ENCODE assay signal across 20 cellular contexts in the genomic region with DNA sequence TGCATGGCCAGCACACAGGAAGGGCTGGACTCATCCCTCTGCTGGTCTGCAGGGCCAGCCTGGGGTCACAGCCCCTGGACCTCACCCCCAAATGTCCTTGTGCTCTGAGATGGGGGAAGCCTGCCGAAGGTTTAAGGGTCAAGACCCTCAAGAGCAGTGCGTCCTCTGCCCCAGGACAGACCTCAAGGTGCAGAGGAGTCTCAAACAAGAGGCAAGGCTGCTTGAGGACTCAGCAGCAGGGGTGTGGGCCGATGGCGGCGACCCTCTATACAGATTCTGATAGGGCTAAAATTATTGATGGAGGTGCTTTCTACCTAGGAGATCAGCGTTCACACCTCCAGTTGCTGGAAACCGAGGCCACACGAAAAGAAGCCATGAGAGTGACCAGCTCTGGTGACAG.
DNase-seq lines count a peak whose midpoint lies in the region; TF ChIP-seq lines count a peak whose summit lies in the region.
"Had no signal": no experiment of that assay in that cellular context is flagged by ENCODE, and none has a peak within 500 bp of the region (broad histone marks: within the 10 kb centered on the region; RNA-seq: fewer than 3 reads in every experiment).

No MANE protein-coding gene starts in this region.

- no peaks in the 10 kb centered on the region for H3K9me3 Mint-ChIP-seq in MCF 10A (ENCODE audit: unreplicated experiment)
- H3K9me3 Mint-ChIP-seq: activated naive CD4-positive, alpha-beta T cell treated with anti-CD3 and anti-CD28 coated beads, Interleukin-2, amount 50 U/mL, for 72 hours had no signal

- H3K36me3 ChIP-seq in breast epithelium (no peaks in the 10 kb centered on the region), neuronal stem cell (replicated peaks in 1 of 2; ENCODE audit: control insufficient read depth in 2 of 2, insufficient read depth in 2 of 2, low read length in 2 of 2) (peaks cover 22 to 75% of the 10 kb centered on the region in 2 donors), tibial artery (peaks cover 0 to 24% (median 12%) of the 10 kb centered on the region in 3 donors), uterus (no peaks in the 10 kb centered on the region)

- no peaks in the 10 kb centered on the region for H3K9me3 ChIP-seq in breast epithelium
- peaks cover 19 to 27% of the 10 kb centered on the region in 2 donors for H3K9me3 ChIP-seq in neuronal stem cell (replicated peaks in 1 of 2; ENCODE audit: control insufficient read depth in 2 of 2, insufficient read depth in 1 of 2, low read depth in 1 of 2, low read length in 2 of 2)
- H3K9me3 ChIP-seq in tibial artery = no peaks in the 10 kb centered on the region
- H3K9me3 ChIP-seq in uterus = no peaks in the 10 kb centered on the region

- WGBS in neuronal stem cell (ENCODE audit: extremely low coverage in 2 of 2, insufficient read length in 2 of 2, insufficient replicate concordance in 1 of 2), 2 donors = no CpG with 5 or more reads among the region's 8 CpGs

- no peak overlapping the region for H4K91ac ChIP-seq in neuronal stem cell (ENCODE audit: low read depth, low read length, poor library complexity)

- BruUV-seq in MCF 10A (replicated peaks; lab: Mats Ljungman, UMichigan) = no TSS peak

- H3K27me3 ChIP-seq in breast epithelium (no peaks in the 10 kb centered on the region), dorsolateral prefrontal cortex (no peaks in the 10 kb centered on the region), neuronal stem cell (ENCODE audit: control insufficient read depth in 3 of 3, insufficient read depth in 3 of 3, low read depth in 1 of 3, low read length in 3 of 3) (no peaks in the 10 kb centered on the region), tibial artery (no peaks in the 10 kb centered on the region), uterus (no peaks in the 10 kb centered on the region)

- peak overlapping the region; percentile 43 for H3K4ac ChIP-seq in neuronal stem cell (ENCODE audit: low read length)

- H3K4me2 ChIP-seq in neuronal stem cell (ENCODE audit: insufficient read depth, low read length, poor library complexity, severe bottlenecking) = no peak overlapping the region

- no peak overlapping the region for H2BK15ac ChIP-seq in neuronal stem cell (ENCODE audit: low read length)

- no peak for TF ChIP-seq POLR2A in breast epithelium (IDR thresholded peaks at IDR 0.05)
- no peak for TF ChIP-seq POLR2A in uterus (IDR thresholded peaks at IDR 0.05)

- no peak overlapping the region for H2AFZ ChIP-seq in neuronal stem cell (ENCODE audit: low read length)

- POLR2A ChIA-PET in MCF 10A (lab: Yijun Ruan, JAX) = no interaction called here

- intact Hi-C loops in MCF 10A (cut with micrococcal nuclease) = no loop called here
- intact Hi-C loops in breast epithelium (cut with DNase I; ENCODE audit: low total_unique reads) = no loop called here
- intact Hi-C loops in dorsolateral prefrontal cortex (cut with DNase I) = no loop called here
- intact Hi-C loops in tibial artery (cut with DNase I; ENCODE audit: low total_unique reads) = no loop called here
- intact Hi-C loops in uterus (cut with DNase I; ENCODE audit: low total_unique reads) = no loop called here

- H3K23ac ChIP-seq in neuronal stem cell (ENCODE audit: low read depth, low read length, poor library complexity) = no peak overlapping the region

- no peak overlapping the region for H4K8ac ChIP-seq in neuronal stem cell (ENCODE audit: low read depth, low read length)

- no peak overlapping the region for H2AK5ac ChIP-seq in neuronal stem cell (ENCODE audit: low read depth, low read length)

- H3K14ac ChIP-seq in neuronal stem cell (ENCODE audit: low read length) = no peak overlapping the region

- no peaks in the 10 kb centered on the region for H3K4me1 Mint-ChIP-seq in MCF 10A (ENCODE audit: insufficient read depth, unreplicated experiment)

- H3K36me3 Mint-ChIP-seq in MCF 10A (ENCODE audit: insufficient read depth, unreplicated experiment) = peaks cover 54% of the 10 kb centered on the region
- H3K36me3 Mint-ChIP-seq: activated naive CD4-positive, alpha-beta T cell treated with anti-CD3 and anti-CD28 coated beads, Interleukin-2, amount 50 U/mL, for 72 hours had no signal

- no peak overlapping the region for H3K9ac ChIP-seq in neuronal stem cell (ENCODE audit: low read depth, low read length, poor library complexity)

- peak overlapping the region; percentile 11 for H3K27ac Mint-ChIP-seq in MCF 10A (ENCODE audit: low read depth, unreplicated experiment)
- H3K27ac Mint-ChIP-seq: activated naive CD4-positive, alpha-beta T cell treated with anti-CD3 and anti-CD28 coated beads, Interleukin-2, amount 50 U/mL, for 72 hours; stimulated activated naive B cell treated with anti-CD40 and anti-IgM and Interleukin-4, amounts not matched to agents 10 μg/mL and 1 μg/mL and 100 μg/mL, for 72 hours had no signal

- H3K4me3 ChIP-seq in breast epithelium = no peak overlapping the region
- peak overlapping the region in 7 of 59 donors; percentile 24 to 61 (median 49) for H3K4me3 ChIP-seq in dorsolateral prefrontal cortex
- no peak overlapping the region for H3K4me3 ChIP-seq in neuronal stem cell (ENCODE audit: low read length in 2 of 2)
- no peak overlapping the region for H3K4me3 ChIP-seq in tibial artery
- no peak overlapping the region for H3K4me3 ChIP-seq in uterus

- H3K27ac ChIP-seq in breast epithelium (no peak overlapping the region), dorsolateral prefrontal cortex (peak overlapping the region in 48 of 59 donors; percentile 5 to 90 (median 71)), neuronal stem cell (replicated peaks; ENCODE audit: low read length) (no peak overlapping the region), tibial artery (peak overlapping the region; percentile 85 to 90), uterus (no peak overlapping the region)

- no peak overlapping the region for H2BK120ac ChIP-seq in neuronal stem cell (ENCODE audit: low read depth, low read length)

- peaks cover 0 to 2% of the 10 kb centered on the region in 2 donors for H3K4me1 ChIP-seq in breast epithelium
- H3K4me1 ChIP-seq in neuronal stem cell (ENCODE audit: control insufficient read depth in 2 of 2, insufficient read depth in 1 of 2, low read depth in 1 of 2, low read length in 2 of 2) = peaks cover 0 to 3% of the 10 kb centered on the region in 2 donors
- H3K4me1 ChIP-seq in tibial artery = peaks cover 0 to 100% (median 91%) of the 10 kb centered on the region in 4 donors
- peaks cover 0 to 4% of the 10 kb centered on the region in 2 donors for H3K4me1 ChIP-seq in uterus

- TF ChIP-seq CTCF in MCF 10A (IDR thresholded peaks at IDR 0.05; ENCODE audit: unreplicated experiment) (no peak), breast epithelium (IDR thresholded peaks at IDR 0.05) (no peak), dorsolateral prefrontal cortex (IDR thresholded peaks at IDR 0.05 in 54 of 56, conservative IDR thresholded peaks at IDR 0.05 in 2 of 56; ENCODE audit: low read depth in 1 of 56, partially characterized antibody in 56 of 56) (no peak), tibial artery (IDR thresholded peaks at IDR 0.05) (no peak), uterus (IDR thresholded peaks at IDR 0.05) (no peak)

- no peak overlapping the region for H2BK12ac ChIP-seq in neuronal stem cell (ENCODE audit: low read length)

- peaks cover 43% of the 10 kb centered on the region for H3K79me1 ChIP-seq in neuronal stem cell (ENCODE audit: low read depth, low read length)

- CTCF ChIA-PET in MCF 10A (lab: Yijun Ruan, JAX) = interaction anchor here (0.5 kb wide), 1 partner anchor 135 kb away, joined by 7 read pairs; no protein-coding TSS in a partner anchor

- H2BK5ac ChIP-seq in neuronal stem cell (ENCODE audit: low read length) = peak overlapping the region; percentile 77

- H3K18ac ChIP-seq in neuronal stem cell (ENCODE audit: low read length) = peak overlapping the region; percentile 66

- DNase-seq in MCF 10A (ENCODE audit: unreplicated experiment) (no peak), breast epithelium (ENCODE audit: low spot score in 2 of 2) (no peak), dorsolateral prefrontal cortex (no peak), neuronal stem cell (ENCODE audit: low spot score) (no peak), tibial artery (no peak), NCI-H345 (lab: John Stamatoyannopoulos, UW) (no peak), uterus (no peak)
- DNase-seq in activated CD8-positive, alpha-beta memory T cell treated with anti-CD3 and anti-CD28 coated beads, Interleukin-2, amount 50 U/mL, for 4 hours = no peak
- DNase-seq: activated CD4-positive, alpha-beta T cell treated with anti-CD3 and anti-CD28 coated beads, Interleukin-2, amount 50 U/mL, for 1 hour; AML-193; effector memory CD4-positive, alpha-beta T cell; GF-D8; KBM-7; NCI-H446 treated with DMSO at 0.1 percent for 48 hours; occipital lobe; stimulated activated CD4-positive, alpha-beta T cell treated with anti-CD3 and anti-CD28 coated beads, Interleukin-4, amount 100 ng/mL, for 1 hour; stimulated activated naive B cell treated with anti-CD40 and anti-IgM and Interleukin-4, amounts not matched to agents 10 μg/mL and 1 μg/mL and 100 μg/mL, for 72 hours; T-helper 9 cell had no signal

- no peak overlapping the region for H3K4me3 Mint-ChIP-seq in MCF 10A (ENCODE audit: unreplicated experiment)
- H3K4me3 Mint-ChIP-seq: stimulated activated naive B cell treated with anti-CD40 and anti-IgM and Interleukin-4, amounts not matched to agents 10 μg/mL and 1 μg/mL and 100 μg/mL, for 72 hours; WTC11 had no signal

- no peaks in the 10 kb centered on the region for H3K27me3 Mint-ChIP-seq in MCF 10A (ENCODE audit: insufficient read depth, unreplicated experiment)

Comparison
In these comparisons a context has a peak if more than half of its experiments do, and no peak if none do; other contexts are left out.
1. H3K27ac ChIP-seq: peak in dorsolateral prefrontal cortex (48 of 59) and tibial artery (2 of 2); none in breast epithelium (0 of 2), neuronal stem cell (single experiment) and uterus (0 of 2).